ENCODE assay signal across 8 cellular contexts in the genomic region with DNA sequence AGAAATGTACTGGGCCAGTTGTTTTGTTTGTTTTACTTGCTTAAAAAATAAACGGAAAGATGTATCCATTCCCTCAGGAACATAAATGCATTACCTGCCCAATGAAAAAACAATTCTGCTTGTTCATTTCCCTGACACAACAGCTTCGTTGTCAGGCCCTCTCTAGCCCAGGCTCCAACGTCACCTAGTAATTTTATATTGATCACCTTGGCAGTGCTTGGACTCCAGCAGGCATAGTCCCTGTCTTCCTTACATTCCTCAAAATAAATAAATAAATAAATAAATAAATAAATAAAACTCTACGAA. TPM values are rescaled to one million over a fixed set of nuclear protein-coding genes. Genes with fewer than 3 reads are reported as not detected.
DNase-seq lines count a peak whose midpoint lies in the region; ATAC-seq and TF ChIP-seq lines count a peak whose summit lies in the region.

No MANE protein-coding gene starts in this region.

- no peak for TF ChIP-seq CTCF in GM13977 (IDR thresholded peaks at IDR 0.05; ENCODE audit: extremely low read depth, insufficient read depth, missing control alignments)

- peak overlapping the region; percentile 95 for H3K4me3 Mint-ChIP-seq in activated naive CD4-positive, alpha-beta T cell treated with anti-CD3 and anti-CD28 coated beads, Interleukin-2, amount 10 ng/mL, durations not matched to agents 7 days and 5 days
- H3K4me3 Mint-ChIP-seq in activated CD8-positive, alpha-beta T cell treated with anti-CD3 and anti-CD28 coated beads, Interleukin-2, amount 10 ng/mL, durations not matched to agents 7 days and 5 days = peak overlapping the region; percentile 93

- CTCF ChIA-PET in activated naive CD4-positive, alpha-beta T cell treated with anti-CD3 and anti-CD28 coated beads, Interleukin-2, amount 10 ng/mL, durations not matched to agents 7 days and 5 days (lab: Charles Lee) = interaction anchor here (0.9 to 1.3 kb wide), 3 partner anchors 33 to 793 kb away, joined by 3 read pairs; no protein-coding TSS in a partner anchor
- CTCF ChIA-PET in activated CD8-positive, alpha-beta T cell treated with anti-CD3 and anti-CD28 coated beads, Interleukin-2, amount 10 ng/mL, durations not matched to agents 7 days and 5 days (lab: Charles Lee) = no interaction called here

- H3K4me1 Mint-ChIP-seq in activated naive CD4-positive, alpha-beta T cell treated with anti-CD3 and anti-CD28 coated beads, Interleukin-2, amount 10 ng/mL, durations not matched to agents 7 days and 5 days = peaks cover 37% of the 10 kb centered on the region
- peaks cover 20% of the 10 kb centered on the region for H3K4me1 Mint-ChIP-seq in activated CD8-positive, alpha-beta T cell treated with anti-CD3 and anti-CD28 coated beads, Interleukin-2, amount 10 ng/mL, durations not matched to agents 7 days and 5 days (ENCODE audit: low read depth)

- H3K27ac ChIP-seq in iPS-20b (ENCODE audit: low read length) (peak overlapping the region; percentile 87), temporal lobe (ENCODE audit: low read depth, low read length) (peak overlapping the region; percentile 97)

- H3K27me3 ChIP-seq in iPS-20b (ENCODE audit: insufficient read depth, low read length) = no peaks in the 10 kb centered on the region

- peak overlapping the region; percentile 87 for H3K9ac ChIP-seq in iPS-20b (ENCODE audit: low read depth, low read length)

- ATAC-seq in activated CD8-positive, alpha-beta T cell treated with anti-CD3 and anti-CD28 coated beads, Interleukin-2, amount 10 ng/mL, durations not matched to agents 7 days and 5 days = no peak
- no peak for ATAC-seq in GM18858 (IDR thresholded peaks at IDR 0.05; ENCODE audit: unreplicated experiment)

- in situ Hi-C loops in GM13977 (cut with MboI; ENCODE audit: low pct_unique_long_range_greater_than_20kb, low sequenced_read_pairs, unreplicated experiment) = no loop called here

- peaks cover 18% of the 10 kb centered on the region for H3K4me1 ChIP-seq in iPS-20b (ENCODE audit: insufficient read depth, low read length)

- no peaks in the 10 kb centered on the region for H3K36me3 ChIP-seq in iPS-20b (ENCODE audit: insufficient read depth, low read depth, low read length)

- POLR2A ChIA-PET in activated CD8-positive, alpha-beta T cell treated with anti-CD3 and anti-CD28 coated beads, Interleukin-2, amount 10 ng/mL, durations not matched to agents 7 days and 5 days (lab: Charles Lee) = interaction anchor here (0.8 to 1.4 kb wide), 2 partner anchors 596 to 794 kb away, joined by 3 read pairs; partner anchors contain the start of gene AKT3

- peak overlapping the region; percentile 99 for H3K4me3 ChIP-seq in iPS-20b (ENCODE audit: low read length)

- H3K36me3 Mint-ChIP-seq in activated naive CD4-positive, alpha-beta T cell treated with anti-CD3 and anti-CD28 coated beads, Interleukin-2, amount 10 ng/mL, durations not matched to agents 7 days and 5 days = peaks cover 5% of the 10 kb centered on the region
- H3K36me3 Mint-ChIP-seq in activated CD8-positive, alpha-beta T cell treated with anti-CD3 and anti-CD28 coated beads, Interleukin-2, amount 10 ng/mL, durations not matched to agents 7 days and 5 days (ENCODE audit: low read depth) = peaks cover 4% of the 10 kb centered on the region

- no peaks in the 10 kb centered on the region for H3K9me3 Mint-ChIP-seq in activated naive CD4-positive, alpha-beta T cell treated with anti-CD3 and anti-CD28 coated beads, Interleukin-2, amount 10 ng/mL, durations not matched to agents 7 days and 5 days
- no peaks in the 10 kb centered on the region for H3K9me3 Mint-ChIP-seq in activated CD8-positive, alpha-beta T cell treated with anti-CD3 and anti-CD28 coated beads, Interleukin-2, amount 10 ng/mL, durations not matched to agents 7 days and 5 days (ENCODE audit: insufficient read depth)

- H3K27ac Mint-ChIP-seq in activated naive CD4-positive, alpha-beta T cell treated with anti-CD3 and anti-CD28 coated beads, Interleukin-2, amount 10 ng/mL, durations not matched to agents 7 days and 5 days = peak overlapping the region; percentile 96
- H3K27ac Mint-ChIP-seq in activated CD8-positive, alpha-beta T cell treated with anti-CD3 and anti-CD28 coated beads, Interleukin-2, amount 10 ng/mL, durations not matched to agents 7 days and 5 days = peak overlapping the region; percentile 43

- peaks cover 10% of the 10 kb centered on the region for H3K27me3 Mint-ChIP-seq in activated naive CD4-positive, alpha-beta T cell treated with anti-CD3 and anti-CD28 coated beads, Interleukin-2, amount 10 ng/mL, durations not matched to agents 7 days and 5 days
- no peaks in the 10 kb centered on the region for H3K27me3 Mint-ChIP-seq in activated CD8-positive, alpha-beta T cell treated with anti-CD3 and anti-CD28 coated beads, Interleukin-2, amount 10 ng/mL, durations not matched to agents 7 days and 5 days (ENCODE audit: low read depth)

- DNase-seq in activated naive CD4-positive, alpha-beta T cell treated with anti-CD3 and anti-CD28 coated beads, Interleukin-2, amount 10 ng/mL, durations not matched to agents 7 days and 5 days = peak; percentile 25
- no peak for DNase-seq in activated naive CD4-positive, alpha-beta T cell treated with Interleukin-2 at 50 U/mL for 16 hours
- DNase-seq in activated CD8-positive, alpha-beta T cell treated with anti-CD3 and anti-CD28 coated beads, Interleukin-2, amount 10 ng/mL, durations not matched to agents 7 days and 5 days = no peak
- DNase-seq in GM13977 (ENCODE audit: low spot score) = no peak
- no peak for DNase-seq in NCI-H2029 treated with DMSO at 0.1 percent for 48 hours (lab: John Stamatoyannopoulos, UW)

- no peaks in the 10 kb centered on the region for H3K9me3 ChIP-seq in iPS-20b (ENCODE audit: insufficient read depth, low read depth, low read length)

RNA-seq across cellular contexts. Expression of gene CEP170, which starts 1.2 kb away (rescaled TPM):
- 10 to 100 TPM; 24.3 to 26.9 TPM for total RNA-seq in activated CD8-positive, alpha-beta T cell treated with anti-CD3 and anti-CD28 coated beads, Interleukin-2, amount 10 ng/mL, durations not matched to agents 7 days and 5 days
- 459 TPM for total RNA-seq in temporal lobe

RNA-seq across cellular contexts. Expression of gene SDCCAG8, which starts 2.0 kb away (rescaled TPM):
- 10 to 100 TPM; 16.6 to 20.0 TPM for total RNA-seq in activated CD8-positive, alpha-beta T cell treated with anti-CD3 and anti-CD28 coated beads, Interleukin-2, amount 10 ng/mL, durations not matched to agents 7 days and 5 days
- total RNA-seq in temporal lobe = 66.1 TPM

Comparison
In these comparisons a context has a peak if more than half of its experiments do, and no peak if none do; other contexts are left out.
1. RNA of gene CEP170, which starts 1.2 kb away (total RNA-seq): 459 TPM in temporal lobe (single experiment); 24.3 to 26.9 TPM in activated CD8-positive, alpha-beta T cell treated with anti-CD3 and anti-CD28 coated beads, Interleukin-2, amount 10 ng/mL, durations not matched to agents 7 days and 5 days; every median in the first group is over 10 times any median in the second.